Comparison of ENCODE assay signal across 22 cellular contexts in the genomic region with DNA sequence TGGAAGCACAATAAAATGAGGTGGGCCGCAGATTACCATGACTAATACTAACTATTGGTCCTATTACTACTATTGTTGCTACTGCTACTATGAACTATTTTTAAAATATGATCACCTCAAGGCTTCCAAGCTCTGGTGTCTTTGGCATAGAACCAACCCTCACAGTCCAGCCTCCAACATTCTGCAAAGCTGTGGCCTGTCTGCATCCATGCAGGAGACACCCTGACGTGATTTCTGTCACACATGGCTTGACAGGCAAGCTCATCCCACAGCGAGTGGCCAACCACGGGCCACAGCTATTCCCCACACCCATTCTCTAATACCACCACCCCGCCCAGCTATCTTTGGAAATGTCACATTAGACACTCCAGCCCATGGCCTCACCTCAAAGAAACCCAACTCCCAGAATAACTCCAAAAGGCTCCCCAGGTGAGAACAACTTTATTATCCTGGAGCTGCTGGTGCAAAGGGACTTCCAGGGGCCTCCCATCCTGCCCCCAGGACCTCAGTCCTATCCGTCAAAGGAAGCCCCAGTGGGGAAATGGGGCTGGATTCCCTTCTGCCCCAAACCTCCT. TPM values are rescaled to one million over a fixed set of nuclear protein-coding genes. Genes with fewer than 3 reads are reported as not detected.
A peak's percentile ranks its signal among the peaks of the same experiment; 100 is the strongest.
DNase-seq lines count a peak whose midpoint lies in the region; ATAC-seq, FAIRE-seq and TF ChIP-seq lines count a peak whose summit lies in the region.
"Had no signal": no experiment of that assay in that cellular context is flagged by ENCODE, and none has a peak within 500 bp of the region (broad histone marks: within the 10 kb centered on the region; RNA-seq: fewer than 3 reads in every experiment).

No MANE protein-coding gene starts in this region.

- peak; percentile 50 for DNase-seq in GM12865 (ENCODE audit: low read depth)
- DNase-seq in RCC 7860 (ENCODE audit: low spot score): peak; percentile 14
- peak in 1 of 5 donors; percentile 24 for DNase-seq in heart left ventricle
- DNase-seq in renal cortical epithelial cell (ENCODE audit: low read depth): peak; percentile 80
- DNase-seq in DMS 273 (lab: John Stamatoyannopoulos, UW; ENCODE audit: unreplicated experiment): no peak
- DNase-seq in NCI-H2081 treated with DMSO at 0.1 percent for 48 hours (lab: John Stamatoyannopoulos, UW): no peak
- DNase-seq in SHP77 treated with DMSO at 0.1 percent for 48 hours (lab: John Stamatoyannopoulos, UW): no peak
- DNase-seq: effector CD8-positive, alpha-beta T cell; GDM1; hippocampal formation; NCI-H1048; NCI-H774; stimulated activated CD4-positive, alpha-beta T cell treated with anti-CD3 and anti-CD28 coated beads, Interleukin-2, amount 100 ng/mL, for 48 hours had no signal

- peak in 3 of 4 donors; percentile 35 to 63 (median 45) for ATAC-seq in heart left ventricle
- no peak for ATAC-seq in GM19452 (IDR thresholded peaks at IDR 0.05; ENCODE audit: unreplicated experiment)
- ATAC-seq: activated naive CD4-positive, alpha-beta T cell treated with anti-CD3 and anti-CD28 coated beads, Interleukin-2, amount 50 U/mL, for 72 hours; K562; left colon; SK-N-SH treated with all-trans-retinoic acid at 6 μM for 48 hours had no signal

- no peaks in the 10 kb centered on the region for H3K36me3 ChIP-seq in heart left ventricle
- H3K36me3 ChIP-seq: cardiac muscle cell had no signal

- FAIRE-seq in RCC 7860 (lab: Jason Lieb, UNC): no peak
- FAIRE-seq: D721Med, H1, K562, TTC549 had no signal

- H3K4me3 ChIP-seq in GM12865 (ENCODE audit: low read depth, low read length): no peak overlapping the region
- no peak overlapping the region for H3K4me3 ChIP-seq in heart left ventricle
- H3K4me3 ChIP-seq: cardiac muscle cell, K562 had no signal

- WGBS in heart left ventricle, 4 donors: 52 to 63% (median 57%) methylated on average over 6 of the region's 6 CpGs

- no peaks in the 10 kb centered on the region for H3K27me3 ChIP-seq in heart left ventricle
- H3K27me3 ChIP-seq: cardiac muscle cell had no signal

- H3K27ac ChIP-seq in heart left ventricle: no peak overlapping the region
- H3K27ac ChIP-seq: cardiac muscle cell had no signal

- TF ChIP-seq CTCF in GM12865 (IDR thresholded peaks at IDR 0.05; ENCODE audit: insufficient read depth, low read depth, low read length, missing control alignments) (no peak), heart left ventricle (IDR thresholded peaks at IDR 0.05) (no peak)

- no peaks in the 10 kb centered on the region for H3K9me3 ChIP-seq in heart left ventricle

- H3K4me1 ChIP-seq in heart left ventricle: peaks cover 0 to 27% (median 7%) of the 10 kb centered on the region in 12 donors

- TF ChIP-seq POLR2A in heart left ventricle (IDR thresholded peaks at IDR 0.05): no peak

- intact Hi-C loops in heart left ventricle (cut with DNase I): no loop called here

RNA-seq across cellular contexts. Expression of gene ISCU, which starts 14.4 kb away (rescaled TPM):
- 100 to 1,000 TPM; 289 to 632 (median 497) TPM for total RNA-seq in heart left ventricle
- 100 to 1,000 TPM; 203 to 335 TPM for polyA plus RNA-seq in heart left ventricle
- 101 and 149 TPM in 2 replicates for total RNA-seq in renal cortical epithelial cell

RNA-seq across cellular contexts. Expression of gene SART3, which starts 15.8 kb away (rescaled TPM):
- 10 to 100 TPM; 19.5 to 33.2 (median 27.4) TPM for total RNA-seq in heart left ventricle
- polyA plus RNA-seq in heart left ventricle: 10 to 100 TPM; 13.3 to 20.3 TPM
- total RNA-seq in renal cortical epithelial cell: 33.3 and 53.7 TPM in 2 replicates

RNA-seq across cellular contexts. Expression of gene TMEM119, which starts 21.1 kb away (rescaled TPM):
- total RNA-seq in heart left ventricle (10 to 100 TPM in 1 of 9 donors, 1 to 10 TPM in 7, under 1 TPM in 1; 0.19 to 11.0 (median 2.2) TPM), renal cortical epithelial cell (not detected in 2 replicates)
- 1 to 10 TPM in 1 of 2 donors, under 1 TPM in 1; 0.80 to 3.0 TPM for polyA plus RNA-seq in heart left ventricle
- polyA plus RNA-seq: K562 had no signal

RNA-seq across cellular contexts. Expression of gene SELPLG, which starts 56.9 kb away (rescaled TPM):
- total RNA-seq in heart left ventricle: 10 to 100 TPM in 2 of 9 donors, 1 to 10 TPM in 7; 1.1 to 26.7 (median 4.0) TPM
- polyA plus RNA-seq in heart left ventricle: 1 to 10 TPM; 1.0 to 4.5 TPM
- 0.35 and 2.3 TPM in 2 replicates for total RNA-seq in renal cortical epithelial cell
- total RNA-seq: H1 had no signal

Comparison
In these comparisons a context has a peak if more than half of its experiments do, and no peak if none do; other contexts are left out.
1. DNase-seq: peak in GM12865 (single experiment), RCC 7860 (single experiment) and renal cortical epithelial cell (single experiment); none in DMS 273 (single experiment), NCI-H2081 treated with DMSO at 0.1 percent for 48 hours (single experiment) and SHP77 treated with DMSO at 0.1 percent for 48 hours (single experiment).